Comparison of ENCODE assay signal across 11 cellular contexts in genomic region chr18:58911766-58912165, GRCh38. TPM values are rescaled to one million over a fixed set of nuclear protein-coding genes. Genes with fewer than 3 reads are reported as not detected.
DNase-seq lines count a peak whose midpoint lies in the region; ATAC-seq and TF ChIP-seq lines count a peak whose summit lies in the region.
"Had no signal": no experiment of that assay in that cellular context is flagged by ENCODE, and none has a peak within 500 bp of the region (broad histone marks: within the 10 kb centered on the region; RNA-seq: fewer than 3 reads in every experiment).

No MANE protein-coding gene starts in this region.

- H3K4me2 ChIP-seq in MM.1S (ENCODE audit: low read depth, low read length) (peak overlapping the region; percentile 13; the same call in 1 of the 2 replicates), fibroblast of lung (ENCODE audit: extremely low read depth, insufficient read depth, low read length) (peak overlapping the region; percentile 74)

- H3K9ac ChIP-seq in MM.1S (ENCODE audit: low read length) = no peak overlapping the region
- no peak overlapping the region for H3K9ac ChIP-seq in fibroblast of lung (ENCODE audit: insufficient read depth, low read length)

- H3K36me3 ChIP-seq in MM.1S (replicated peaks; ENCODE audit: insufficient read depth, low read length) (no peaks in the 10 kb centered on the region), fibroblast of lung (ENCODE audit: control insufficient read depth, insufficient read depth, low read length) (peaks cover 2% of the 10 kb centered on the region), tibial nerve (peaks cover 0 to 13% (median 0%) of the 10 kb centered on the region in 3 donors)

- H2AFZ ChIP-seq in MM.1S (ENCODE audit: low read length) (no peak overlapping the region), fibroblast of lung (ENCODE audit: low read length) (no peak overlapping the region)

- no peak for ATAC-seq in GM21381 (IDR thresholded peaks at IDR 0.05; ENCODE audit: unreplicated experiment)

- H3K79me2 ChIP-seq in MM.1S (ENCODE audit: low read length) (no peaks in the 10 kb centered on the region), fibroblast of lung (ENCODE audit: control insufficient read depth, insufficient read depth, low read length) (peaks cover 9% of the 10 kb centered on the region)

- H3K4me1 Mint-ChIP-seq in mesothelial cell of epicardium = peaks cover 58% of the 10 kb centered on the region

- H3K4me1 ChIP-seq in MM.1S (ENCODE audit: low read length) (peaks cover 19% of the 10 kb centered on the region), fibroblast of lung (ENCODE audit: control insufficient read depth, extremely low read depth, insufficient read depth, low read length) (peaks cover 19% of the 10 kb centered on the region), tibial nerve (peaks cover 3 to 99% (median 37%) of the 10 kb centered on the region in 4 donors)

- H3K9me3 Mint-ChIP-seq in mesothelial cell of epicardium = no peaks in the 10 kb centered on the region

- peaks cover 14% of the 10 kb centered on the region for H3F3A ChIP-seq in MM.1S (ENCODE audit: insufficient read depth, low read length)

- H3K9me3 ChIP-seq in MM.1S (replicated peaks; ENCODE audit: insufficient read depth, low read length) (no peaks in the 10 kb centered on the region), fibroblast of lung (ENCODE audit: control insufficient read depth, insufficient read depth, low read depth, low read length) (no peaks in the 10 kb centered on the region), tibial nerve (no peaks in the 10 kb centered on the region)

- no peaks in the 10 kb centered on the region for H3K27me3 ChIP-seq in MM.1S (replicated peaks; ENCODE audit: insufficient read depth, low read length)
- H3K27me3 ChIP-seq in fibroblast of lung (ENCODE audit: control insufficient read depth, insufficient read depth, low read length) = no peaks in the 10 kb centered on the region
- no peaks in the 10 kb centered on the region for H3K27me3 ChIP-seq in tibial nerve

- H3K4me3 ChIP-seq in MM.1S (ENCODE audit: low read length) (no peak overlapping the region), fibroblast of lung (replicated peaks in 1 of 4; ENCODE audit: control extremely low read depth in 1 of 4, insufficient read depth in 1 of 4, low read depth in 3 of 4, low read length in 4 of 4) (peak overlapping the region in 2 of 4 experiments; percentile 7 to 12), tibial nerve (peak overlapping the region in 1 of 4 donors; percentile 15)
- H3K4me3 ChIP-seq: SK-N-MC had no signal

- H3K9me2 ChIP-seq in MM.1S (replicated peaks; ENCODE audit: insufficient read depth, low read length) = no peaks in the 10 kb centered on the region

- H3K27ac Mint-ChIP-seq in mesothelial cell of epicardium = peak overlapping the region; percentile 81

- TF ChIP-seq CTCF in MM.1S (IDR thresholded peaks at IDR 0.05; ENCODE audit: low read length) (no peak), fibroblast of lung (conservative IDR thresholded peaks at IDR 0.05 in 1 of 2, IDR thresholded peaks at IDR 0.05 in 1 of 2; ENCODE audit: low read depth in 1 of 2, low read length in 2 of 2) (no peak), mesothelial cell of epicardium (IDR thresholded peaks at IDR 0.05; ENCODE audit: unreplicated experiment) (no peak), tibial nerve (IDR thresholded peaks at IDR 0.05) (no peak)

- H3K27me3 Mint-ChIP-seq in mesothelial cell of epicardium (ENCODE audit: low read depth) = no peaks in the 10 kb centered on the region

- peak; percentile 17 for DNase-seq in MM.1S
- DNase-seq in fibroblast of lung (ENCODE audit: low read depth in 2 of 2) = no peak
- no peak for DNase-seq in mesothelial cell of epicardium (ENCODE audit: low spot score in 2 of 2, unreplicated experiment in 2 of 2)
- DNase-seq in tibial nerve (ENCODE audit: low spot score in 2 of 2) = peak; percentile 24 to 30
- DNase-seq in activated gamma-delta T cell treated with Interleukin-2 at 50 U/mL for 16 hours = no peak
- no peak for DNase-seq in NCI-H1105 (lab: John Stamatoyannopoulos, UW)
- no peak for DNase-seq in DMS 273 treated with DMSO at 0.1 percent for 48 hours (lab: John Stamatoyannopoulos, UW)
- DNase-seq: activated T-cell treated with anti-CD3 and anti-CD28 coated beads for 4 hours, NCI-H187 treated with DMSO at 0.1 percent for 48 hours had no signal

- H3K27ac ChIP-seq in MM.1S (ENCODE audit: low read length) = no peak overlapping the region
- peak overlapping the region; percentile 57 for H3K27ac ChIP-seq in fibroblast of lung (ENCODE audit: insufficient read depth, low read length)
- peak overlapping the region; percentile 48 to 94 (median 82) for H3K27ac ChIP-seq in tibial nerve

- 31 to 35% methylated on average over 8 of the region's 8 CpGs for WGBS in tibial nerve, 2 donors

- H3K36me3 Mint-ChIP-seq in mesothelial cell of epicardium = peaks cover 19% of the 10 kb centered on the region

- TF ChIP-seq EP300 in tibial nerve (IDR thresholded peaks at IDR 0.05) = no peak

- no peak for TF ChIP-seq POLR2A in tibial nerve (IDR thresholded peaks at IDR 0.05)

- H3K4me3 Mint-ChIP-seq in mesothelial cell of epicardium = no peak overlapping the region

- H4K20me1 ChIP-seq in MM.1S (ENCODE audit: insufficient read depth, low read length) (no peaks in the 10 kb centered on the region), fibroblast of lung (ENCODE audit: control insufficient read depth, extremely low read depth, insufficient read depth, low read length) (no peaks in the 10 kb centered on the region)

RNA-seq across cellular contexts. Expression of gene ZNF532, which starts 47.1 kb away (rescaled TPM):
- total RNA-seq in fibroblast of lung = 44.4 and 64.6 TPM in 2 replicates
- 54.2 and 57.3 TPM in 2 replicates for polyA plus RNA-seq in fibroblast of lung
- 23.9 and 25.9 TPM in 2 replicates for polyA plus RNA-seq in fibroblast of lung (2012)
- 73.8 and 150 TPM in 2 replicates for polyA minus RNA-seq in fibroblast of lung (ENCODE audit: low replicate concordance)
- total RNA-seq in mesothelial cell of epicardium = 178 to 188 TPM (median 182 TPM) in 3 replicates
- total RNA-seq in tibial nerve = 100 to 1,000 TPM in 3 of 4 donors, 10 to 100 TPM in 1; 98.7 to 125 (median 113) TPM

Comparison
In these comparisons a context has a peak if more than half of its experiments do, and no peak if none do; other contexts are left out.
1. DNase-seq: peak in MM.1S (single experiment) and tibial nerve (2 of 2); none in fibroblast of lung (0 of 2), mesothelial cell of epicardium (0 of 2), activated gamma-delta T cell treated with Interleukin-2 at 50 U/mL for 16 hours (single experiment), NCI-H1105 (single experiment) and DMS 273 treated with DMSO at 0.1 percent for 48 hours (single experiment).